Comparison of ENCODE assay signal across 1 cellular context in genomic region chr1:227253065-227253464, GRCh38.
TF ChIP-seq lines count a peak whose summit lies in the region.

No MANE protein-coding gene starts in this region.

TF ChIP-seq in GM23338, 12 proteins besides CTCF, POLR2A, EP300 and RAD21 (continued from another document):
- no peak for TF ChIP-seq ZNF331 (CRISPR knock-in tag; IDR thresholded peaks at IDR 0.05; ENCODE audit: low read depth)
- no peak for TF ChIP-seq NANOG (IDR thresholded peaks at IDR 0.05; ENCODE audit: borderline replicate concordance)
- TF ChIP-seq EZH2 (IDR thresholded peaks at IDR 0.05; ENCODE audit: low read depth, unreplicated experiment) = no peak
- TF ChIP-seq, protein P1, sequence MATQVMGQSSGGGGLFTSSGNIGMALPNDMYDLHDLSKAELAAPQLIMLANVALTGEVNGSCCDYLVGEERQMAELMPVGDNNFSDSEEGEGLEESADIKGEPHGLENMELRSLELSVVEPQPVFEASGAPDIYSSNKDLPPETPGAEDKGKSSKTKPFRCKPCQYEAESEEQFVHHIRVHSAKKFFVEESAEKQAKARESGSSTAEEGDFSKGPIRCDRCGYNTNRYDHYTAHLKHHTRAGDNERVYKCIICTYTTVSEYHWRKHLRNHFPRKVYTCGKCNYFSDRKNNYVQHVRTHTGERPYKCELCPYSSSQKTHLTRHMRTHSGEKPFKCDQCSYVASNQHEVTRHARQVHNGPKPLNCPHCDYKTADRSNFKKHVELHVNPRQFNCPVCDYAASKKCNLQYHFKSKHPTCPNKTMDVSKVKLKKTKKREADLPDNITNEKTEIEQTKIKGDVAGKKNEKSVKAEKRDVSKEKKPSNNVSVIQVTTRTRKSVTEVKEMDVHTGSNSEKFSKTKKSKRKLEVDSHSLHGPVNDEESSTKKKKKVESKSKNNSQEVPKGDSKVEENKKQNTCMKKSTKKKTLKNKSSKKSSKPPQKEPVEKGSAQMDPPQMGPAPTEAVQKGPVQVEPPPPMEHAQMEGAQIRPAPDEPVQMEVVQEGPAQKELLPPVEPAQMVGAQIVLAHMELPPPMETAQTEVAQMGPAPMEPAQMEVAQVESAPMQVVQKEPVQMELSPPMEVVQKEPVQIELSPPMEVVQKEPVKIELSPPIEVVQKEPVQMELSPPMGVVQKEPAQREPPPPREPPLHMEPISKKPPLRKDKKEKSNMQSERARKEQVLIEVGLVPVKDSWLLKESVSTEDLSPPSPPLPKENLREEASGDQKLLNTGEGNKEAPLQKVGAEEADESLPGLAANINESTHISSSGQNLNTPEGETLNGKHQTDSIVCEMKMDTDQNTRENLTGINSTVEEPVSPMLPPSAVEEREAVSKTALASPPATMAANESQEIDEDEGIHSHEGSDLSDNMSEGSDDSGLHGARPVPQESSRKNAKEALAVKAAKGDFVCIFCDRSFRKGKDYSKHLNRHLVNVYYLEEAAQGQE (IDR thresholded peaks at IDR 0.05; ENCODE audit: unreplicated experiment) = no peak
